ENCODE assay signal across 11 cellular contexts in the genomic region with DNA sequence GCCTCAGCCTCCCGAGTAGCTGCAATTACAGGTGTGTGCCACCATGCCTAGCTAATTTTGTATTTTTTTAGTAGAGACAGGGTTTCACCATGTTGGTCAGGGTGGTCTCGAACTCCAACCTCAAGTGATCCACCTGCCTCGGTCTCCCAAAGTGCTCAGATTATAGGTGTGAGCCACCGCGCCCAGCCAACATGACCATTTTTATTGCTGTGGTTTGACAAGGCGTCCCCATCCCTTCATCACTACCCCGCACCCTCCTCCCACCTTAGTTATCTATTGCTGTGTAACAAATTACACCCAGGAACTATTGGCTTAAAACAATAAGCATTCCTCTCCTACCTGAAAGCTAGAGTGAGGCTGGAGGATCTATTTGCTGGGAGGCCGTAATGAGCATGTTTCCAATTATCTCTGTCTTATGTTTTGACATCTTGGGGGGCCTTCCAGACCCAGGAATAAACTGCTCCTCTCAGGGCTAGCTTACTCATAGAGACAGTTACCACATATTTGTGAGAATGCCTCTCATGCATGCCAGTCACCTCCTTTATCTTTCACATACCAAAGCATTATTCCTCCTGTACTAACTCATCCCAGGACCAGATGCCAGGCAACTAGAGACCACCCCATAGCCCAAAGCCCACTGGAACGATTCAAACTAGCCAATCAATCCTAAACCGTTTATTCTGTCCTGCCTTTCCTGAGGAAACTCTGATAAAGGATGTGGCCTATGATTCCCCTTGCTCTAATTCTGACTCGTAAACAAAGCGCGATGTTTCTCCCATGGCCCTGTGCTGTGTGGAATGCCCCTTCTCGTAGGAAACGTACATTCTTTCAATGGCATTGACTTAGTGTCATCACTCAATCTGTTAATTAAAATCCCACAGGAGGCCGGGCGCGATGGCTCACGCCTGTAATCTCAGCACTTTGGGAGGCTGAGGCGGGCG. TPM values are rescaled to one million over a fixed set of nuclear protein-coding genes. Genes with fewer than 3 reads are reported as not detected.
A peak's percentile ranks its signal among the peaks of the same experiment; 100 is the strongest.
DNase-seq lines count a peak whose midpoint lies in the region; ATAC-seq and TF ChIP-seq lines count a peak whose summit lies in the region.
"Had no signal": no experiment of that assay in that cellular context is flagged by ENCODE, and none has a peak within 500 bp of the region (broad histone marks: within the 10 kb centered on the region; RNA-seq: fewer than 3 reads in every experiment).

No MANE protein-coding gene starts in this region.

- POLR2A ChIA-PET in Panc1 (lab: Charles Lee) = no interaction called here

- ATAC-seq in Panc1 (peak; percentile 46), omental fat pad (ENCODE audit: low FRiP score) (no peak), gastrocnemius medialis (no peak), GM18867 (IDR thresholded peaks at IDR 0.05; ENCODE audit: unreplicated experiment) (no peak)
- ATAC-seq: heart right ventricle had no signal

- peak; percentile 18 for DNase-seq in ELF-1 (ENCODE audit: low read depth, low spot score)
- DNase-seq in Panc1 (ENCODE audit: low read depth, low spot score) = peak; percentile 51
- peak; percentile 43 for DNase-seq in epithelial cell of esophagus (ENCODE audit: low read depth)
- DNase-seq in omental fat pad (ENCODE audit: low spot score) = peak; percentile 18
- DNase-seq in DMS53 (lab: John Stamatoyannopoulos, UW) = no peak
- no peak for DNase-seq in gastrocnemius medialis
- DNase-seq: heart right ventricle, NCI-H524 had no signal

- no peaks in the 10 kb centered on the region for H3K36me3 ChIP-seq in Panc1 (ENCODE audit: control insufficient read depth, insufficient read depth, low read length)
- peaks cover 0 to 13% of the 10 kb centered on the region in 2 donors for H3K36me3 ChIP-seq in gastrocnemius medialis

- H3K9me3 ChIP-seq in Panc1 (ENCODE audit: control insufficient read depth, insufficient read depth, low read depth, low read length) (no peaks in the 10 kb centered on the region), gastrocnemius medialis (no peaks in the 10 kb centered on the region)
- H3K9me3 ChIP-seq: HAP-1, heart right ventricle had no signal

- H3K4me1 ChIP-seq in Panc1 (ENCODE audit: control insufficient read depth, insufficient read depth, low read length) (peaks cover 33% of the 10 kb centered on the region), gastrocnemius medialis (peaks cover 0 to 9% of the 10 kb centered on the region in 2 donors)

- intact Hi-C loops in Panc1 (cut with micrococcal nuclease; ENCODE audit: unreplicated experiment) = no loop called here
- intact Hi-C loops in gastrocnemius medialis (cut with DNase I; ENCODE audit: low total_unique reads) = no loop called here

- in situ Hi-C loops in Panc1 (cut with HindIII; ENCODE audit: low pct_unique_long_range_greater_than_20kb, low sequenced_read_pairs) (no loop called here), gastrocnemius medialis (cut with MboI; ENCODE audit: low sequenced_read_pairs in 4 of 4) (no loop called here)

- TF ChIP-seq POLR2A in gastrocnemius medialis (IDR thresholded peaks at IDR 0.05) = no peak

- no peak overlapping the region for H3K4me3 ChIP-seq in Panc1 (ENCODE audit: low read depth in 2 of 2, low read length in 2 of 2)
- no peak overlapping the region for H3K4me3 ChIP-seq in epithelial cell of esophagus (ENCODE audit: low read length)
- no peak overlapping the region for H3K4me3 ChIP-seq in gastrocnemius medialis
- H3K4me3 ChIP-seq: HAP-1, heart right ventricle had no signal

- CTCF ChIA-PET in Panc1 (lab: Charles Lee) = no interaction called here

- no TSS peak for BruUV-seq in Panc1 (replicated peaks; lab: Mats Ljungman, UMichigan)

- no peaks in the 10 kb centered on the region for H3K27me3 ChIP-seq in Panc1 (ENCODE audit: control insufficient read depth, insufficient read depth, low read length)
- H3K27me3 ChIP-seq in gastrocnemius medialis = no peaks in the 10 kb centered on the region
- H3K27me3 ChIP-seq: heart right ventricle had no signal

- TF ChIP-seq CTCF in Panc1 (IDR thresholded peaks at IDR 0.05) = no peak
- TF ChIP-seq CTCF in epithelial cell of esophagus (IDR thresholded peaks at IDR 0.05; ENCODE audit: insufficient read depth, low read depth, low read length, missing control alignments) = no peak
- no peak for TF ChIP-seq CTCF in omental fat pad (IDR thresholded peaks at IDR 0.05)
- TF ChIP-seq CTCF in gastrocnemius medialis (IDR thresholded peaks at IDR 0.05 in 4 of 5, conservative IDR thresholded peaks at IDR 0.05 in 1 of 5) = no peak

- H3K27ac ChIP-seq in Panc1 (ENCODE audit: low read length) (peak overlapping the region; percentile 85), gastrocnemius medialis (no peak overlapping the region)
- H3K27ac ChIP-seq: parathyroid adenoma had no signal

RNA-seq across cellular contexts. Expression of gene SNU13, which starts 19.4 kb away (rescaled TPM):
- total RNA-seq in Panc1 (2021; ENCODE audit: unreplicated experiment) = 113 TPM
- polyA plus RNA-seq in Panc1 (2012; ENCODE audit: insufficient read length) = 161 TPM
- 100 to 1,000 TPM in 3 of 4 donors, 10 to 100 TPM in 1; 99.0 to 169 (median 126) TPM for total RNA-seq in omental fat pad
- 100 to 1,000 TPM; 177 to 202 (median 185) TPM for total RNA-seq in gastrocnemius medialis

RNA-seq across cellular contexts. Expression of gene MEI1, which starts 30.1 kb away (rescaled TPM):
- total RNA-seq in Panc1 (2021; ENCODE audit: unreplicated experiment) = 0.18 TPM
- polyA plus RNA-seq in Panc1 (2012; ENCODE audit: insufficient read length) = not detected
- 10 to 100 TPM in 1 of 4 donors, 1 to 10 TPM in 3; 2.3 to 16.9 (median 2.6) TPM for total RNA-seq in omental fat pad
- total RNA-seq in gastrocnemius medialis = under 1 TPM in 1 of 4 donors, not detected in 3; 0.29 TPM

RNA-seq across cellular contexts. Expression of gene XRCC6, which starts 48.1 kb away (rescaled TPM):
- total RNA-seq in Panc1 (2021; ENCODE audit: unreplicated experiment) = 287 TPM
- polyA plus RNA-seq in Panc1 (2012; ENCODE audit: insufficient read length) = 246 TPM
- total RNA-seq in omental fat pad = 100 to 1,000 TPM; 168 to 191 (median 181) TPM
- 100 to 1,000 TPM; 220 to 285 (median 278) TPM for total RNA-seq in gastrocnemius medialis

RNA-seq across cellular contexts. Expression of gene DESI1, which starts 48.4 kb away (rescaled TPM):
- 33.5 TPM for total RNA-seq in Panc1 (2021; ENCODE audit: unreplicated experiment)
- polyA plus RNA-seq in Panc1 (2012; ENCODE audit: insufficient read length) = 14.9 TPM
- total RNA-seq in omental fat pad = 10 to 100 TPM; 16.0 to 22.1 (median 19.5) TPM
- 10 to 100 TPM; 11.0 to 23.7 (median 20.5) TPM for total RNA-seq in gastrocnemius medialis

Comparison
In these comparisons a context has a peak if more than half of its experiments do, and no peak if none do; other contexts are left out.
1. DNase-seq: peak in ELF-1 (single experiment), Panc1 (single experiment), epithelial cell of esophagus (single experiment) and omental fat pad (single experiment); none in DMS53 (single experiment) and gastrocnemius medialis (0 of 2).